16 cellular contexts compared by ENCODE assay signal in the genomic region with DNA sequence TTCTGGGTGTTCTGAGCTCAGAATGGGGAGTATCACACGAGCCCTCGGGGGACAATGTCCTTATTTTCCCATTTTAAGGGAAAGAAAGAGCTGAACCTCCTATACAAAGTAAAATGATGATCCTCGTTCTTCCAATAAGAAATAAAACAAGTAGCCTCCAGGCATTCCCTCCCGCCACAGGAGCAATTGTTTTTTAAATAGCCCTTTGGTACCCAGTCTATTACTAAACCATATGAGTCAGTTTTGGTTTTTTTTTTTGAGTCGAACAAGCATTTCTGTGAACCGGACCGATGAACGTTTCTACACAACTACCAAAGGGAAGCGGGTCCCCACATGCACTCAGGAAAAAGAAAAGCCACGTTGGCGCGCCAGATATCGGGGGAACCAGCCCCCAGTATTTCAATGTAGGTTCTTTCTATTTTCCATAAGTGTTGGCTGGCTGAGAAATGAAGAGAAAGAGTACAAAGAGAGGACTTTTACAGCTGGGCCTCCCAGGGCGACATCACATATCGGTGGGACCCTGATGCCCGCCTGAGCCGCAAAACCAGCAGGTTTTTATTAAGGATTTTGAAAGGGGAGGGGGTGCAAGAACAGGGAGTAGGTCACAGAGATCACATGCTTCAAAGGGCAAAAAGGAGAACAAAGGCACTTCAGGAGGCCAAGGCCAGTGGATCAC.
"Had no signal": no experiment of that assay in that cellular context is flagged by ENCODE, and none has a peak within 500 bp of the region (broad histone marks: within the 10 kb centered on the region; RNA-seq: fewer than 3 reads in every experiment).

No MANE protein-coding gene starts in this region.

- H3K36me3 Mint-ChIP-seq: activated naive CD4-positive, alpha-beta T cell treated with anti-CD3 and anti-CD28 coated beads, Interleukin-2, amount 50 U/mL, for 72 hours; memory B cell; T-cell had no signal

- H3K27ac Mint-ChIP-seq: activated naive CD4-positive, alpha-beta T cell treated with anti-CD3 and anti-CD28 coated beads, Interleukin-2, amount 50 U/mL, for 72 hours; activated T-cell treated with anti-CD3 and anti-CD28 coated beads, Interleukin-2, amount 50 U/mL, for 24 hours; endodermal cell; memory B cell; nephron progenitor cell; T-cell had no signal

- ATAC-seq: activated naive CD4-positive, alpha-beta T cell treated with anti-CD3 and anti-CD28 coated beads, Interleukin-2, amount 50 U/mL, for 72 hours; esophagus mucosa; T-cell had no signal

- H3K27me3 Mint-ChIP-seq: activated T-cell treated with anti-CD3 and anti-CD28 coated beads, Interleukin-2, amount 50 U/mL, for 24 hours; memory B cell; T-cell had no signal

- H3K4me3 Mint-ChIP-seq: activated T-cell treated with anti-CD3 and anti-CD28 coated beads, Interleukin-2, amount 50 U/mL, for 24 hours; endodermal cell; memory B cell; nephron progenitor cell; T-cell had no signal

- H3K27me3 ChIP-seq: brain microvascular endothelial cell, ovary, uterus had no signal

- H3K9me3 ChIP-seq: ovary, uterus had no signal

- H3K27ac ChIP-seq: brain microvascular endothelial cell, ovary, uterus had no signal

- DNase-seq: activated CD4-positive, alpha-beta T cell treated with anti-CD3 and anti-CD28 coated beads, Interleukin-2, amount 50 U/mL, for 4 hours; activated CD4-positive, CD25-positive, alpha-beta regulatory T cell; activated effector memory CD4-positive, alpha-beta T cell treated with Interleukin-2 at 50 U/mL for 16 hours; activated T-cell treated with anti-CD3 and anti-CD28 coated beads, Interleukin-2, amount 50 U/mL, for 24 hours; amygdala; brain microvascular endothelial cell; cerebellar nuclear complex; endodermal cell; nephron progenitor cell; ovary; stimulated activated CD4-positive, alpha-beta T cell treated with anti-CD3 and anti-CD28 coated beads, Interleukin-4, amount 100 ng/mL, for 4 hours; T-cell; uterus had no signal

- H3K36me3 ChIP-seq: brain microvascular endothelial cell, ovary, uterus had no signal

- H3K4me3 ChIP-seq: ovary, uterus had no signal

- H3K9me3 Mint-ChIP-seq: activated naive CD4-positive, alpha-beta T cell treated with anti-CD3 and anti-CD28 coated beads, Interleukin-2, amount 50 U/mL, for 72 hours; activated T-cell treated with anti-CD3 and anti-CD28 coated beads, Interleukin-2, amount 50 U/mL, for 24 hours; memory B cell; T-cell had no signal
